In genomic region chr11:86069408-86070086, GRCh38 we compare ENCODE assay signal across 8 cellular contexts. TPM values are rescaled to one million over a fixed set of nuclear protein-coding genes. Genes with fewer than 3 reads are reported as not detected.
DNase-seq lines count a peak whose midpoint lies in the region; ATAC-seq and TF ChIP-seq lines count a peak whose summit lies in the region.

No MANE protein-coding gene starts in this region.

- peaks cover 25 to 32% (median 26%) of the 10 kb centered on the region in 10 experiments for H3K4me1 ChIP-seq in BLaER1 treated with 17β-estradiol and CSF1 and Interleukin-3, amounts not matched to agents 10 nM and 100 nM
- peaks cover 19 to 27% of the 10 kb centered on the region in 2 donors for H3K4me1 ChIP-seq in left lung

- no peaks in the 10 kb centered on the region for H3K9me3 ChIP-seq in BLaER1 treated with 17β-estradiol and CSF1 and Interleukin-3, amounts not matched to agents 10 nM and 100 nM (replicated peaks in 1 of 11)
- no peaks in the 10 kb centered on the region for H3K9me3 ChIP-seq in left lung

- peak overlapping the region; percentile 71 to 98 (median 82) for H3K9ac ChIP-seq in BLaER1 treated with 17β-estradiol and CSF1 and Interleukin-3, amounts not matched to agents 10 nM and 100 nM

- peak in 1 of 2 donors; percentile 3 for TF ChIP-seq CTCF in left lung (IDR thresholded peaks at IDR 0.05)

- peak; percentile 54 for DNase-seq in RPMI8226
- peak; percentile 93 for DNase-seq in dedifferentiated amniotic fluid mesenchymal stem cell (ENCODE audit: extremely low spot score)
- DNase-seq in left lung: peak in 1 of 2 donors; percentile 46
- no peak for DNase-seq in activated CD4-positive, CD25-positive, alpha-beta regulatory T cell (lab: John Stamatoyannopoulos, UW)

- intact Hi-C loops in left lung (cut with DNase I): no loop called here

- peak overlapping the region; percentile 60 to 96 (median 84) for H3K4me2 ChIP-seq in BLaER1 treated with 17β-estradiol and CSF1 and Interleukin-3, amounts not matched to agents 10 nM and 100 nM

- H3K4me3 ChIP-seq in BLaER1 treated with 17β-estradiol and CSF1 and Interleukin-3, amounts not matched to agents 10 nM and 100 nM: peak overlapping the region; percentile 34 to 62 (median 50); a peak in 18 of 20 replicates
- H3K4me3 ChIP-seq in left lung: peak overlapping the region in 1 of 2 donors; percentile 88

- peak overlapping the region; percentile 83 to 100 (median 93) for H3K27ac ChIP-seq in BLaER1 treated with 17β-estradiol and CSF1 and Interleukin-3, amounts not matched to agents 10 nM and 100 nM
- H3K27ac ChIP-seq in left lung (peak overlapping the region; percentile 96 to 98), temporal lobe (ENCODE audit: low read depth, low read length) (peak overlapping the region; percentile 94)

- peaks cover 0 to 3% (median 0%) of the 10 kb centered on the region in 11 experiments; a peak in 3 of 22 replicates for H3K36me3 ChIP-seq in BLaER1 treated with 17β-estradiol and CSF1 and Interleukin-3, amounts not matched to agents 10 nM and 100 nM
- H3K36me3 ChIP-seq in left lung: no peaks in the 10 kb centered on the region

- no peaks in the 10 kb centered on the region for H3K27me3 ChIP-seq in BLaER1 treated with 17β-estradiol and CSF1 and Interleukin-3, amounts not matched to agents 10 nM and 100 nM
- H3K27me3 ChIP-seq in left lung: no peaks in the 10 kb centered on the region

- ATAC-seq in GM18861 (IDR thresholded peaks at IDR 0.05; ENCODE audit: unreplicated experiment) (peak; percentile 25), HG03342 (IDR thresholded peaks at IDR 0.05; ENCODE audit: unreplicated experiment) (peak; percentile 31), left lung (peak; percentile 59)

- peaks cover 18 to 41% (median 39%) of the 10 kb centered on the region in 11 experiments for H4K20me1 ChIP-seq in BLaER1 treated with 17β-estradiol and CSF1 and Interleukin-3, amounts not matched to agents 10 nM and 100 nM

RNA-seq across cellular contexts. Expression of gene PICALM, which starts 0.7 kb away (rescaled TPM):
- total RNA-seq in left lung: 100 to 1,000 TPM; 159 to 216 TPM
- 676 TPM for total RNA-seq in temporal lobe

Comparison
In these comparisons a context has a peak if more than half of its experiments do, and no peak if none do; other contexts are left out.
1. DNase-seq: peak in RPMI8226 (single experiment) and dedifferentiated amniotic fluid mesenchymal stem cell (single experiment); none in activated CD4-positive, CD25-positive, alpha-beta regulatory T cell (0 of 4).
2. Peak in every context shown above with its lines, with median percentiles within 50 percentile points of each other: H3K27ac ChIP-seq and ATAC-seq.